In the genomic region with DNA sequence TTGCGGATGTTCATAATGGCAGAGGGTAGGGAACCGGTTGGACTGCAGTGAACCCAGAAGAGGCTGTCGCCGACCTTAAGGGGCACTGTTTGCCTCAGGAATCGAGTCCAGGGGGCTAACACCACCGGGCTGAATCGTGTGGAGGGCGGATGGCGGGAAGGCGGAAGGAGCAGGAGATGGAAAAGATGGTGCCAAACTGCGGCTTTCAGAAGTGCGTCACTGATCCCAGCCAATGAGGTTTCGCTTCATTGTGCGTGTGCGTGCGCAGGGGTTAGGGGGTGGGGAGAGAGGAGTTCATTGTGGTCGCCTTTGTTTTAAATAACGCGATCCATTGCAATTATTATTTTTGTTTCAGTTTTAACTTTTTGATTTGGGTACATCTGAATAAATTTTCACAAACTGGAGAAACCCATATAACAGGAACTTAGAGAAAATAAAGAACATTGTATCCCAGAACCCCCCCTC, we compare ENCODE assay signal across 24 cellular contexts. TPM values are rescaled to one million over a fixed set of nuclear protein-coding genes. Genes with fewer than 3 reads are reported as not detected.
"Had no signal": no experiment of that assay in that cellular context is flagged by ENCODE, and none has a peak within 500 bp of the region (broad histone marks: within the 10 kb centered on the region; RNA-seq: fewer than 3 reads in every experiment).

A gene (minus strand): TSS at position 198 of the 465 bp plus-strand sequence. CDS start 184 bp downstream, at position 14.

- DNase-seq: colonic mucosa; dermis blood vessel endothelial cell; esophagus squamous epithelium; foreskin fibroblast; glutamatergic neuron; islet precursor cell; mammary epithelial cell; naive thymus-derived CD4-positive, alpha-beta T cell; nucleus accumbens; ovary; small intestine; stimulated activated CD4-positive, alpha-beta T cell treated with anti-CD3 and anti-CD28 coated beads, Interleukin-12 subunit alpha, Interleukin-12 subunit beta, amount 100 ng/mL, for 4 hours; stimulated activated naive CD4-positive, alpha-beta T cell treated with Interleukin-2 at 50 U/mL for 16 hours had no signal

- H3K27ac ChIP-seq: colonic mucosa, esophagus squamous epithelium, gastroesophageal sphincter, ovary, right atrium auricular region, tibial nerve had no signal

- H3K9me3 ChIP-seq: colonic mucosa, esophagus squamous epithelium, gastroesophageal sphincter, ovary, right atrium auricular region, tibial nerve had no signal

- H3K4me3 ChIP-seq: colonic mucosa, esophagus squamous epithelium, gastroesophageal sphincter, ovary, right atrium auricular region, tibial nerve had no signal

- H3K36me3 ChIP-seq: colonic mucosa, esophagus squamous epithelium, gastroesophageal sphincter, ovary, right atrium auricular region, tibial nerve had no signal

- H3K4me1 ChIP-seq: colonic mucosa, esophagus squamous epithelium, right atrium auricular region, tibial nerve had no signal

- H3K27me3 ChIP-seq: colonic mucosa, esophagus squamous epithelium, gastroesophageal sphincter, ovary, right atrium auricular region, tibial nerve had no signal

RNA-seq across cellular contexts. Expression of the gene that starts here (rescaled TPM):
- total RNA-seq: colonic mucosa; dermis blood vessel endothelial cell; epithelial cell of proximal tubule; esophagus squamous epithelium; gastroesophageal sphincter; left lobe of liver; lower leg skin; mammary epithelial cell; mesenteric fat pad; mononuclear cell; naive thymus-derived CD4-positive, alpha-beta T cell; ovary; posterior vena cava; right atrium auricular region; tibial nerve; ureter had no signal
- polyA plus RNA-seq: mammary epithelial cell; naive thymus-derived CD4-positive, alpha-beta T cell; neural cell; ovary; small intestine had no signal
